In genomic region chr15:63238796-63239195, GRCh38 we compare ENCODE assay signal across 10 cellular contexts. TPM values are rescaled to one million over a fixed set of nuclear protein-coding genes. Genes with fewer than 3 reads are reported as not detected.
DNase-seq lines count a peak whose midpoint lies in the region; ATAC-seq and TF ChIP-seq lines count a peak whose summit lies in the region.
"Had no signal": no experiment of that assay in that cellular context is flagged by ENCODE, and none has a peak within 500 bp of the region (broad histone marks: within the 10 kb centered on the region; RNA-seq: fewer than 3 reads in every experiment).

No MANE protein-coding gene starts in this region.

- H3K27me3 Mint-ChIP-seq in CD4-positive, alpha-beta memory T cell, result no peaks in the 10 kb centered on the region
- H3K27me3 Mint-ChIP-seq: central memory CD8-positive, alpha-beta T cell had no signal

- no peak overlapping the region for H3K4me3 ChIP-seq in CD4-positive, alpha-beta memory T cell (ENCODE audit: low read length in 2 of 2)
- H3K4me3 ChIP-seq in fibroblast of villous mesenchyme (ENCODE audit: low read depth, low read length) (no peak overlapping the region), upper lobe of right lung (no peak overlapping the region)

- POLR2A ChIA-PET in CD4-positive, alpha-beta memory T cell (lab: Charles Lee; ENCODE audit: partially characterized antibody), result interaction anchor here (0.7 to 1.7 kb wide), 6 partner anchors 10 to 81 kb away, joined by 3 to 9 read pairs (median 4); partner anchors contain the start of gene RPS27L

- H3K4me3 Mint-ChIP-seq in CD4-positive, alpha-beta memory T cell, result no peak overlapping the region
- H3K4me3 Mint-ChIP-seq: central memory CD8-positive, alpha-beta T cell; nephron had no signal

- ATAC-seq in GM21576 (IDR thresholded peaks at IDR 0.05; ENCODE audit: unreplicated experiment) (peak; percentile 52), GM19397 (IDR thresholded peaks at IDR 0.05; ENCODE audit: unreplicated experiment) (no peak), upper lobe of right lung (no peak)

- no peaks in the 10 kb centered on the region for H3K27me3 ChIP-seq in CD4-positive, alpha-beta memory T cell (ENCODE audit: insufficient read depth, low read length)
- no peaks in the 10 kb centered on the region for H3K27me3 ChIP-seq in upper lobe of right lung

- peaks cover 0 to 3% (median 0%) of the 10 kb centered on the region in 8 donors for H3K9me3 Mint-ChIP-seq in CD4-positive, alpha-beta memory T cell
- H3K9me3 Mint-ChIP-seq: central memory CD8-positive, alpha-beta T cell had no signal

- peaks cover 27 to 28% of the 10 kb centered on the region in 2 donors for H3K36me3 Mint-ChIP-seq in CD4-positive, alpha-beta memory T cell

- TF ChIP-seq CTCF in fibroblast of villous mesenchyme (IDR thresholded peaks at IDR 0.05; ENCODE audit: insufficient read depth, low read depth, low read length), result no peak
- TF ChIP-seq CTCF in upper lobe of right lung (IDR thresholded peaks at IDR 0.05), result no peak

- no peak overlapping the region for H3K27ac ChIP-seq in CD4-positive, alpha-beta memory T cell (ENCODE audit: low read depth, low read length)
- no peak overlapping the region for H3K27ac ChIP-seq in upper lobe of right lung

- peaks cover 50 to 80% (median 64%) of the 10 kb centered on the region in 4 donors for H3K4me1 Mint-ChIP-seq in CD4-positive, alpha-beta memory T cell

- H3K36me3 ChIP-seq in CD4-positive, alpha-beta memory T cell (ENCODE audit: insufficient read depth, low read length), result no peaks in the 10 kb centered on the region
- H3K36me3 ChIP-seq in upper lobe of right lung, result no peaks in the 10 kb centered on the region

- no peak for DNase-seq in CD4-positive, alpha-beta memory T cell
- DNase-seq in SKM-1 (lab: John Stamatoyannopoulos, UW; ENCODE audit: unreplicated experiment) (peak; percentile 10), fibroblast of villous mesenchyme (ENCODE audit: low read depth) (peak; percentile 51), DMS53 (lab: John Stamatoyannopoulos, UW) (no peak), upper lobe of right lung (no peak), HuH-7.5 (ENCODE audit: low spot score) (no peak)

- H3K4me1 ChIP-seq in CD4-positive, alpha-beta memory T cell (ENCODE audit: insufficient read depth, low read length), result peaks cover 58% of the 10 kb centered on the region
- peaks cover 50% of the 10 kb centered on the region for H3K4me1 ChIP-seq in upper lobe of right lung

- no peaks in the 10 kb centered on the region for H3K9me3 ChIP-seq in CD4-positive, alpha-beta memory T cell (ENCODE audit: control insufficient read depth in 1 of 2, low read length in 2 of 2)
- no peaks in the 10 kb centered on the region for H3K9me3 ChIP-seq in upper lobe of right lung

- CTCF ChIA-PET in CD4-positive, alpha-beta memory T cell (lab: Charles Lee; ENCODE audit: partially characterized antibody), result interaction anchor here (0.7 to 2.1 kb wide), 5 partner anchors 10 to 67 kb away, joined by 3 to 6 read pairs (median 3); no protein-coding TSS in a partner anchor

- intact Hi-C loops in CD4-positive, alpha-beta memory T cell (cut with micrococcal nuclease), result no loop called here
- intact Hi-C loops in upper lobe of right lung (cut with DNase I), result no loop called here

- peak overlapping the region in 4 of 7 donors; percentile 9 to 67 (median 44) for H3K27ac Mint-ChIP-seq in CD4-positive, alpha-beta memory T cell
- H3K27ac Mint-ChIP-seq: nephron had no signal

RNA-seq across cellular contexts. Expression of gene APH1B, which starts 38.6 kb away (rescaled TPM):
- 10 to 100 TPM; 23.0 to 28.4 TPM for total RNA-seq in CD4-positive, alpha-beta memory T cell
- 10 to 100 TPM; 11.9 to 13.3 TPM for polyA plus RNA-seq in CD4-positive, alpha-beta memory T cell
- total RNA-seq in fibroblast of villous mesenchyme, result 14.5 and 19.9 TPM in 2 replicates
- total RNA-seq in upper lobe of right lung, result 20.0 TPM

RNA-seq across cellular contexts. Expression of gene RAB8B, which starts 49.4 kb away (rescaled TPM):
- total RNA-seq in CD4-positive, alpha-beta memory T cell, result 10 to 100 TPM; 86.0 to 86.4 TPM
- polyA plus RNA-seq in CD4-positive, alpha-beta memory T cell, result 10 to 100 TPM; 35.1 to 58.3 TPM
- total RNA-seq in fibroblast of villous mesenchyme, result 71.5 and 97.2 TPM in 2 replicates
- total RNA-seq in upper lobe of right lung, result 54.5 TPM

Comparison
In these comparisons a context has a peak if more than half of its experiments do, and no peak if none do; other contexts are left out.
1. DNase-seq: peak in SKM-1 (single experiment) and fibroblast of villous mesenchyme (single experiment); none in CD4-positive, alpha-beta memory T cell (0 of 5), DMS53 (single experiment), upper lobe of right lung (single experiment) and HuH-7.5 (single experiment).